ENCODE assay signal across 10 cellular contexts in genomic region chr17:48592592-48592991, GRCh38. TPM values are rescaled to one million over a fixed set of nuclear protein-coding genes. Genes with fewer than 3 reads are reported as not detected.
DNase-seq lines count a peak whose midpoint lies in the region; ATAC-seq and TF ChIP-seq lines count a peak whose summit lies in the region.
"Had no signal": no experiment of that assay in that cellular context is flagged by ENCODE, and none has a peak within 500 bp of the region (broad histone marks: within the 10 kb centered on the region; RNA-seq: fewer than 3 reads in every experiment).

No MANE protein-coding gene starts in this region.

- 12 to 16% methylated on average over 14 of the region's 14 CpGs for WGBS in GM23248 (ENCODE audit: low coverage in 1 of 2, low lambda C conversion rate in 2 of 2, missing lambda C conversion rate in 2 of 2), 2 experiments

- intact Hi-C loops in gastrocnemius medialis (cut with DNase I; ENCODE audit: low total_unique reads) = loop anchor here (5.0 kb wide), 1 partner anchor 240 kb away; no protein-coding TSS in a partner anchor

- 0 out of 2 replicates have a peak, but pooled peaks cover 3% of the 10 kb centered on the region for H3K4me1 ChIP-seq in GM23248 (ENCODE audit: insufficient read depth)
- peaks cover 11 to 38% of the 10 kb centered on the region in 2 donors for H3K4me1 ChIP-seq in muscle layer of duodenum (ENCODE audit: control insufficient read depth in 1 of 2, insufficient read depth in 2 of 2, low read length in 2 of 2)
- peaks cover 0 to 20% of the 10 kb centered on the region in 2 donors for H3K4me1 ChIP-seq in gastrocnemius medialis

- H3K9ac ChIP-seq in GM23248 = peak overlapping the region; percentile 59

- H3F3A ChIP-seq in GM23248 (ENCODE audit: insufficient read depth) = no peaks in the 10 kb centered on the region

- no peaks in the 10 kb centered on the region for H4K20me1 ChIP-seq in GM23248 (ENCODE audit: insufficient read depth)

- H3K36me3 ChIP-seq in GM23248 (ENCODE audit: low read depth) (no peaks in the 10 kb centered on the region), muscle layer of duodenum (ENCODE audit: control insufficient read depth in 1 of 2, insufficient read depth in 2 of 2, low read length in 2 of 2) (no peaks in the 10 kb centered on the region), gastrocnemius medialis (no peaks in the 10 kb centered on the region)

- H3K27ac ChIP-seq in GM23248 = no peak overlapping the region
- H3K27ac ChIP-seq in muscle layer of duodenum (ENCODE audit: low read length) = peak overlapping the region; percentile 67
- no peak overlapping the region for H3K27ac ChIP-seq in gastrocnemius medialis

- in situ Hi-C loops in GM23248 (cut with MboI) = no loop called here
- in situ Hi-C loops in astrocyte of the spinal cord (cut with HindIII; ENCODE audit: low sequenced_read_pairs) = no loop called here
- in situ Hi-C loops in gastrocnemius medialis (cut with MboI; ENCODE audit: low sequenced_read_pairs in 4 of 4) = loop anchor here in 3 of 4 donors (10.0 kb wide), 2 partner anchors 248 to 258 kb away; no protein-coding TSS in a partner anchor

- H3K4me2 ChIP-seq in GM23248 (ENCODE audit: unreplicated experiment) = peak overlapping the region; percentile 75

- H3K9me2 ChIP-seq in GM23248 (ENCODE audit: insufficient read depth) = no peaks in the 10 kb centered on the region

- H3K27me3 ChIP-seq in GM23248 (replicated peaks; ENCODE audit: insufficient read depth) (no peaks in the 10 kb centered on the region), muscle layer of duodenum (ENCODE audit: low read depth, low read length) (peaks cover 8% of the 10 kb centered on the region), gastrocnemius medialis (peaks cover 53 to 87% (median 69%) of the 10 kb centered on the region in 3 donors)

- H2AFZ ChIP-seq in GM23248 = peak overlapping the region; percentile 85

- ATAC-seq in gastrocnemius medialis = no peak

- no peak for TF ChIP-seq POLR2A in gastrocnemius medialis (IDR thresholded peaks at IDR 0.05)

- peaks cover 13% of the 10 kb centered on the region for H3K79me2 ChIP-seq in GM23248 (ENCODE audit: insufficient read depth)

- peak overlapping the region; percentile 82 for H3K4me3 ChIP-seq in AG10803 (ENCODE audit: low read length)
- H3K4me3 ChIP-seq in GM23248 = peak overlapping the region; percentile 74
- H3K4me3 ChIP-seq in astrocyte of the spinal cord (ENCODE audit: low read depth, low read length) = peak overlapping the region; percentile 77
- peak overlapping the region; percentile 59 to 76 for H3K4me3 ChIP-seq in muscle layer of duodenum (ENCODE audit: low read depth in 1 of 2, low read length in 2 of 2)
- peak overlapping the region in 1 of 4 donors; percentile 48 for H3K4me3 ChIP-seq in gastrocnemius medialis

- no peak for DNase-seq in AG10803 (ENCODE audit: low read depth)
- peak; percentile 60 for DNase-seq in GM23248
- DNase-seq in astrocyte of the spinal cord (ENCODE audit: low read depth, low spot score) = no peak
- DNase-seq in NCI-H526 treated with DMSO at 0.1 percent for 48 hours (lab: John Stamatoyannopoulos, UW) = no peak
- DNase-seq in DMS153 (lab: John Stamatoyannopoulos, UW) = no peak
- no peak for DNase-seq in gastrocnemius medialis
- no peak for DNase-seq in NCI-H2029 (lab: John Stamatoyannopoulos, UW)
- DNase-seq: foreskin fibroblast, NCI-H1694 had no signal

- H3K9me3 ChIP-seq in GM23248 (ENCODE audit: low read depth) (no peaks in the 10 kb centered on the region), muscle layer of duodenum (ENCODE audit: control insufficient read depth in 1 of 2, low read length in 2 of 2) (no peaks in the 10 kb centered on the region), gastrocnemius medialis (no peaks in the 10 kb centered on the region)

- no peak for TF ChIP-seq CTCF in AG10803 (conservative IDR thresholded peaks at IDR 0.05; ENCODE audit: low read length)
- no peak for TF ChIP-seq CTCF in astrocyte of the spinal cord (IDR thresholded peaks at IDR 0.05; ENCODE audit: low read depth, low read length)
- TF ChIP-seq CTCF in gastrocnemius medialis (IDR thresholded peaks at IDR 0.05 in 4 of 5, conservative IDR thresholded peaks at IDR 0.05 in 1 of 5) = no peak

RNA-seq across cellular contexts. Expression of gene HOXB5, which starts 1.0 kb away (rescaled TPM):
- total RNA-seq in GM23248 (2014; rRNA removed; shearing (Covaris generic)) = 0.22 TPM in 1 of 2 replicates, not detected in the other
- polyA plus RNA-seq in GM23248 (2016; fragmentation: Nextera tagmentation; extraction: Ambion mirVana) = 1.3 and 2.0 TPM in 2 replicates
- not detected for total RNA-seq in gastrocnemius medialis

RNA-seq across cellular contexts. Expression of gene HOXB3, which starts 2.6 kb away (rescaled TPM):
- 1.9 and 4.8 TPM in 2 replicates for total RNA-seq in GM23248 (2014; rRNA removed; shearing (Covaris generic))
- polyA plus RNA-seq in GM23248 (2016; fragmentation: Nextera tagmentation; extraction: Ambion mirVana) = 1.9 and 2.4 TPM in 2 replicates
- total RNA-seq in gastrocnemius medialis = 1 to 10 TPM; 1.3 to 5.5 (median 2.2) TPM

RNA-seq across cellular contexts. Expression of gene HOXB6, which starts 12.2 kb away (rescaled TPM):
- 3.8 and 7.5 TPM in 2 replicates for total RNA-seq in GM23248 (2014; rRNA removed; shearing (Covaris generic))
- polyA plus RNA-seq in GM23248 (2016; fragmentation: Nextera tagmentation; extraction: Ambion mirVana) = 6.2 and 6.6 TPM in 2 replicates
- total RNA-seq in gastrocnemius medialis = 1 to 10 TPM in 2 of 4 donors, under 1 TPM in 2; 0.55 to 3.0 (median 1.3) TPM

RNA-seq across cellular contexts. Expression of gene HOXB4, which starts 14.4 kb away (rescaled TPM):
- total RNA-seq in GM23248 (2014; rRNA removed; shearing (Covaris generic)) = 2.2 and 3.3 TPM in 2 replicates
- polyA plus RNA-seq in GM23248 (2016; fragmentation: Nextera tagmentation; extraction: Ambion mirVana) = 0.54 and 1.2 TPM in 2 replicates
- 1 to 10 TPM in 1 of 4 donors, under 1 TPM in 3; 0.18 to 1.8 (median 0.51) TPM for total RNA-seq in gastrocnemius medialis

RNA-seq across cellular contexts. Expression of gene HOXB7, which starts 18.2 kb away (rescaled TPM):
- 7.1 and 11.1 TPM in 2 replicates for total RNA-seq in GM23248 (2014; rRNA removed; shearing (Covaris generic))
- 18.9 and 19.4 TPM in 2 replicates for polyA plus RNA-seq in GM23248 (2016; fragmentation: Nextera tagmentation; extraction: Ambion mirVana)
- 1 to 10 TPM in 1 of 4 donors, under 1 TPM in 3; 0.36 to 3.0 (median 0.65) TPM for total RNA-seq in gastrocnemius medialis

Comparison
In these comparisons a context has a peak if more than half of its experiments do, and no peak if none do; other contexts are left out.
1. in situ Hi-C loops: an anchor here in gastrocnemius medialis (10.0 kb wide); none called in GM23248 and astrocyte of the spinal cord.